ENCODE assay signal across 17 cellular contexts in genomic region chr12:45407188-45407850, GRCh38.
DNase-seq lines count a peak whose midpoint lies in the region; ATAC-seq and TF ChIP-seq lines count a peak whose summit lies in the region.
"Had no signal": no experiment of that assay in that cellular context is flagged by ENCODE, and none has a peak within 500 bp of the region (broad histone marks: within the 10 kb centered on the region; RNA-seq: fewer than 3 reads in every experiment).

No MANE protein-coding gene starts in this region.

- ATAC-seq in GM21360 (IDR thresholded peaks at IDR 0.05; ENCODE audit: unreplicated experiment): no peak
- ATAC-seq: activated CD8-positive, alpha-beta memory T cell treated with anti-CD3 and anti-CD28 coated beads, Interleukin-2, amount 10 ng/mL, durations not matched to agents 7 days and 5 days; T-cell; WTC11 had no signal

- peak overlapping the region; percentile 26 to 50 (median 30) for H3K27ac ChIP-seq in esophagus muscularis mucosa (replicated peaks in 1 of 4)
- H3K27ac ChIP-seq: thyroid gland had no signal

- no peak for TF ChIP-seq EP300 in esophagus muscularis mucosa (IDR thresholded peaks at IDR 0.05)

- 64% methylated on average over 8 of the region's 9 CpGs for WGBS in esophagus muscularis mucosa

- no peaks in the 10 kb centered on the region for H3K27me3 ChIP-seq in esophagus muscularis mucosa
- H3K27me3 ChIP-seq: thyroid gland had no signal

- DNase-seq in AG08396 (ENCODE audit: low spot score) (peak; percentile 5), NCI-H2029 (lab: John Stamatoyannopoulos, UW) (peak; percentile 63), esophagus muscularis mucosa (ENCODE audit: extremely low spot score) (no peak), non-pigmented ciliary epithelial cell (ENCODE audit: low read depth) (peak; percentile 52), head of caudate nucleus (no peak), KBM-7 (no peak), NCI-H2227 treated with DMSO at 0.1 percent for 48 hours (lab: John Stamatoyannopoulos, UW) (no peak)
- DNase-seq: activated CD8-positive, alpha-beta memory T cell treated with anti-CD3 and anti-CD28 coated beads, Interleukin-2, amount 10 ng/mL, durations not matched to agents 7 days and 5 days; AML-193; NCI-H1417 treated with DMSO at 0.1 percent for 48 hours; NCI-H524 treated with DMSO at 0.1 percent for 48 hours; stimulated activated CD4-positive, alpha-beta T cell treated with anti-CD3 and anti-CD28 coated beads, Interleukin-2, amount 100 ng/mL, for 48 hours; stimulated activated CD8-positive, alpha-beta memory T cell treated with anti-CD3 and anti-CD28 coated beads, Interleukin-4, amount 100 ng/mL, for 48 hours; T-cell had no signal

- TF ChIP-seq CTCF in esophagus muscularis mucosa (IDR thresholded peaks at IDR 0.05): no peak

- H3K4me3 ChIP-seq in esophagus muscularis mucosa: no peak overlapping the region
- H3K4me3 ChIP-seq: thyroid gland had no signal

- in situ Hi-C loops in KBM-7 (cut with MboI; ENCODE audit: low pct_unique_long_range_greater_than_20kb, low sequenced_read_pairs): no loop called here

- no peaks in the 10 kb centered on the region for H3K9me3 ChIP-seq in esophagus muscularis mucosa
- H3K9me3 ChIP-seq: thyroid gland had no signal

- TF ChIP-seq POLR2A in esophagus muscularis mucosa (IDR thresholded peaks at IDR 0.05; ENCODE audit: low read depth): no peak

- H3K36me3 ChIP-seq in esophagus muscularis mucosa: peaks cover 35 to 90% (median 81%) of the 10 kb centered on the region in 4 donors

- H3K4me1 ChIP-seq in esophagus muscularis mucosa: peaks cover under 1 to 15% (median 8%) of the 10 kb centered on the region in 4 donors
- H3K4me1 ChIP-seq: thyroid gland had no signal

- intact Hi-C loops in esophagus muscularis mucosa (cut with DNase I): no loop called here
- intact Hi-C loops in head of caudate nucleus (cut with DNase I): no loop called here

Comparison
In these comparisons a context has a peak if more than half of its experiments do, and no peak if none do; other contexts are left out.
1. DNase-seq: peak in AG08396 (single experiment), NCI-H2029 (single experiment) and non-pigmented ciliary epithelial cell (single experiment); none in esophagus muscularis mucosa (single experiment), head of caudate nucleus (0 of 42), KBM-7 (single experiment) and NCI-H2227 treated with DMSO at 0.1 percent for 48 hours (single experiment).